2 cellular contexts compared by ENCODE assay signal in the genomic region with DNA sequence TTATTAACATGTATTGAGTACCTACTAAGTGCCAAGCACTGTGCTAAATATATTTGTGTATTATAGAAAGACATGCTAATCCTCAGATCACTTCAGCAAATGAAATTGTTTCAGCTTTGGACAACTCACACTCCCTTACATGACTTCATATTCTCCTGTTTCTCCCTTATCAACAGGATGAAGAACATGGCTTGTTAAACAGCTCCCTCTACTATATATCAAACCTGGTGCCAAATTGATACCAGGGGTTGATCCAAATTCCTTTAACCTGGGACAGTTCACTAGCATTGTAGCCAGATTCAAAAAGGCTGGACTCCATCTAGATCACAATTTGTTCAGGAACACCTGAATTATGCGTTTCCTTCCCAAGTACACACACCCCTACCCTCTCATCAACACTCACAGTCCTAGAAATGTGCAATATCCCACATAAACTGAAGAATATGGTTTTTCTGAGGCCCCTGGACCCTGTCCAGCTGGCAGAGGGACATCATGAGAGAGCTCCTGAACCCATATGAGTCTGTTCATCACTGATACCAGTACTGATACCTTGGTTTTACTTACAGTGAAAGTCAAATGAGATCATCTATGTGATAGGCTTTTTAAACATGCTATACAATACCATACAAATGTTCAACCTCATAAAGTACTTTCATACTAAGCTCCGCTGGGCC.
TF ChIP-seq lines count a peak whose summit lies in the region.

No MANE protein-coding gene starts in this region.

TF ChIP-seq in HepG2, 621 proteins besides CTCF, POLR2A, EP300 and RAD21:
- TF ChIP-seq ZNF563 (CRISPR knock-in tag; IDR thresholded peaks at IDR 0.05) (no peak), KAT7 (CRISPR knock-in tag; IDR thresholded peaks at IDR 0.05; ENCODE audit: borderline replicate concordance) (no peak), ZNF746 (CRISPR knock-in tag; IDR thresholded peaks at IDR 0.05) (no peak), ZFP1 (CRISPR knock-in tag; IDR thresholded peaks at IDR 0.05) (no peak), ONECUT2 (CRISPR knock-in tag; IDR thresholded peaks at IDR 0.05) (no peak)
- TF ChIP-seq, protein P1, sequence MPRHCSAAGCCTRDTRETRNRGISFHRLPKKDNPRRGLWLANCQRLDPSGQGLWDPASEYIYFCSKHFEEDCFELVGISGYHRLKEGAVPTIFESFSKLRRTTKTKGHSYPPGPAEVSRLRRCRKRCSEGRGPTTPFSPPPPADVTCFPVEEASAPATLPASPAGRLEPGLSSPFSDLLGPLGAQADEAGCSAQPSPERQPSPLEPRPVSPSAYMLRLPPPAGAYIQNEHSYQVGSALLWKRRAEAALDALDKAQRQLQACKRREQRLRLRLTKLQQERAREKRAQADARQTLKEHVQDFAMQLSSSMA (CRISPR knock-in tag; IDR thresholded peaks at IDR 0.05), result no peak
- TF ChIP-seq, protein P2, sequence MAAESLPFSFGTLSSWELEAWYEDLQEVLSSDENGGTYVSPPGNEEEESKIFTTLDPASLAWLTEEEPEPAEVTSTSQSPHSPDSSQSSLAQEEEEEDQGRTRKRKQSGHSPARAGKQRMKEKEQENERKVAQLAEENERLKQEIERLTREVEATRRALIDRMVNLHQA (CRISPR knock-in tag; IDR thresholded peaks at IDR 0.05), result no peak
- TF ChIP-seq, protein P3, sequence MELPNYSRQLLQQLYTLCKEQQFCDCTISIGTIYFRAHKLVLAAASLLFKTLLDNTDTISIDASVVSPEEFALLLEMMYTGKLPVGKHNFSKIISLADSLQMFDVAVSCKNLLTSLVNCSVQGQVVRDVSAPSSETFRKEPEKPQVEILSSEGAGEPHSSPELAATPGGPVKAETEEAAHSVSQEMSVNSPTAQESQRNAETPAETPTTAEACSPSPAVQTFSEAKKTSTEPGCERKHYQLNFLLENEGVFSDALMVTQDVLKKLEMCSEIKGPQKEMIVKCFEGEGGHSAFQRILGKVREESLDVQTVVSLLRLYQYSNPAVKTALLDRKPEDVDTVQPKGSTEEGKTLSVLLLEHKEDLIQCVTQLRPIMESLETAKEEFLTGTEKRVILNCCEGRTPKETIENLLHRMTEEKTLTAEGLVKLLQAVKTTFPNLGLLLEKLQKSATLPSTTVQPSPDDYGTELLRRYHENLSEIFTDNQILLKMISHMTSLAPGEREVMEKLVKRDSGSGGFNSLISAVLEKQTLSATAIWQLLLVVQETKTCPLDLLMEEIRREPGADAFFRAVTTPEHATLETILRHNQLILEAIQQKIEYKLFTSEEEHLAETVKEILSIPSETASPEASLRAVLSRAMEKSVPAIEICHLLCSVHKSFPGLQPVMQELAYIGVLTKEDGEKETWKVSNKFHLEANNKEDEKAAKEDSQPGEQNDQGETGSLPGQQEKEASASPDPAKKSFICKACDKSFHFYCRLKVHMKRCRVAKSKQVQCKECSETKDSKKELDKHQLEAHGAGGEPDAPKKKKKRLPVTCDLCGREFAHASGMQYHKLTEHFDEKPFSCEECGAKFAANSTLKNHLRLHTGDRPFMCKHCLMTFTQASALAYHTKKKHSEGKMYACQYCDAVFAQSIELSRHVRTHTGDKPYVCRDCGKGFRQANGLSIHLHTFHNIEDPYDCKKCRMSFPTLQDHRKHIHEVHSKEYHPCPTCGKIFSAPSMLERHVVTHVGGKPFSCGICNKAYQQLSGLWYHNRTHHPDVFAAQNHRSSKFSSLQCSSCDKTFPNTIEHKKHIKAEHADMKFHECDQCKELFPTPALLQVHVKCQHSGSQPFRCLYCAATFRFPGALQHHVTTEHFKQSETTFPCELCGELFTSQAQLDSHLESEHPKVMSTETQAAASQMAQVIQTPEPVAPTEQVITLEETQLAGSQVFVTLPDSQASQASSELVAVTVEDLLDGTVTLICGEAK (IDR thresholded peaks at IDR 0.05), result no peak
- TF ChIP-seq, protein P3 (CRISPR knock-in tag; IDR thresholded peaks at IDR 0.05), result no peak
TF ChIP-seq in HepG2: peak in this region for 0.

TF ChIP-seq in endothelial cell of umbilical vein, 7 proteins besides CTCF, POLR2A, EP300 and RAD21:
- TF ChIP-seq FOS (IDR thresholded peaks at IDR 0.05; ENCODE audit: borderline replicate concordance, insufficient read depth, low read length) (no peak), MYC (IDR thresholded peaks at IDR 0.05; ENCODE audit: low read depth, low read length) (no peak), POLR2AphosphoS5 (IDR thresholded peaks at IDR 0.05; ENCODE audit: insufficient read depth, low read depth, low read length) (no peak), EZH2 (IDR thresholded peaks at IDR 0.05; ENCODE audit: borderline replicate concordance, low read depth, low read length, severe bottlenecking) (no peak), GATA2 (IDR thresholded peaks at IDR 0.05; ENCODE audit: insufficient read depth, insufficient read length, low read depth, low read length) (no peak), JUN (IDR thresholded peaks at IDR 0.05; ENCODE audit: borderline replicate concordance, insufficient read depth, insufficient read length, low read depth) (no peak)
- TF ChIP-seq, protein P4, sequence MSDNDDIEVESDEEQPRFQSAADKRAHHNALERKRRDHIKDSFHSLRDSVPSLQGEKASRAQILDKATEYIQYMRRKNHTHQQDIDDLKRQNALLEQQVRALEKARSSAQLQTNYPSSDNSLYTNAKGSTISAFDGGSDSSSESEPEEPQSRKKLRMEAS (IDR thresholded peaks at IDR 0.05; ENCODE audit: insufficient read depth, insufficient read length), result no peak
